15 cellular contexts compared by ENCODE assay signal in genomic region chrX:3295731-3296130, GRCh38. TPM values are rescaled to one million over a fixed set of nuclear protein-coding genes. Genes with fewer than 3 reads are reported as not detected.
DNase-seq lines count a peak whose midpoint lies in the region; ATAC-seq, FAIRE-seq and TF ChIP-seq lines count a peak whose summit lies in the region.
"Had no signal": no experiment of that assay in that cellular context is flagged by ENCODE, and none has a peak within 500 bp of the region (broad histone marks: within the 10 kb centered on the region; RNA-seq: fewer than 3 reads in every experiment).

No MANE protein-coding gene starts in this region.

- H3K4me1 ChIP-seq in breast epithelium = no peaks in the 10 kb centered on the region
- no peaks in the 10 kb centered on the region for H3K4me1 ChIP-seq in MM.1S (ENCODE audit: low read length)
- H3K4me1 ChIP-seq: BLaER1 had no signal

- intact Hi-C loops in MCF 10A (cut with micrococcal nuclease) = no loop called here
- intact Hi-C loops in breast epithelium (cut with DNase I; ENCODE audit: low total_unique reads) = no loop called here

- no peak overlapping the region for H3K9ac ChIP-seq in MM.1S (ENCODE audit: low read length)
- H3K9ac ChIP-seq: BLaER1 had no signal

- H3K4me3 ChIP-seq in breast epithelium (no peak overlapping the region), LNCaP clone FGC (ENCODE audit: low read depth, low read length) (no peak overlapping the region), bronchial epithelial cell (ENCODE audit: low read depth, low read length) (no peak overlapping the region), MM.1S (ENCODE audit: low read length) (no peak overlapping the region)
- H3K4me3 ChIP-seq: BLaER1, cardiac muscle cell had no signal

- POLR2A ChIA-PET in MCF 10A (lab: Yijun Ruan, JAX) = no interaction called here
- POLR2A ChIA-PET in naive thymus-derived CD8-positive, alpha-beta T cell (lab: Charles Lee) = no interaction called here

- H3K9me3 Mint-ChIP-seq in MCF 10A (ENCODE audit: unreplicated experiment) = no peaks in the 10 kb centered on the region
- H3K9me3 Mint-ChIP-seq in naive thymus-derived CD8-positive, alpha-beta T cell = peaks cover 0 to 7% (median 0%) of the 10 kb centered on the region in 9 donors
- H3K9me3 Mint-ChIP-seq: stimulated activated naive CD8-positive, alpha-beta T cell treated with anti-CD3 and anti-CD28 coated beads, Interleukin-15, amount 100 ng/mL, for 72 hours; T-helper 1 cell treated with Interleukin-12 subunit alpha and Interleukin-12 subunit beta and Interleukin-4 antibody, amounts not matched to agents 30 μg/mL and 1 μg/mL, for 36 hours had no signal

- H3K9me3 ChIP-seq in breast epithelium (no peaks in the 10 kb centered on the region), MM.1S (replicated peaks; ENCODE audit: insufficient read depth, low read length) (no peaks in the 10 kb centered on the region)

- H3K4me2 ChIP-seq in MM.1S (ENCODE audit: low read depth, low read length) = no peak overlapping the region
- H3K4me2 ChIP-seq: BLaER1 had no signal

- ATAC-seq in naive thymus-derived CD8-positive, alpha-beta T cell = no peak
- ATAC-seq: stimulated activated naive CD8-positive, alpha-beta T cell treated with anti-CD3 and anti-CD28 coated beads, Interleukin-15, amount 100 ng/mL, for 72 hours had no signal

- no peak overlapping the region for H3K4me3 Mint-ChIP-seq in MCF 10A (ENCODE audit: unreplicated experiment)
- H3K4me3 Mint-ChIP-seq in naive thymus-derived CD8-positive, alpha-beta T cell = no peak overlapping the region
- H3K4me3 Mint-ChIP-seq: stimulated activated naive CD8-positive, alpha-beta T cell treated with anti-CD3 and anti-CD28 coated beads, Interleukin-15, amount 100 ng/mL, for 72 hours; T-helper 1 cell treated with Interleukin-12 subunit alpha and Interleukin-12 subunit beta and Interleukin-4 antibody, amounts not matched to agents 30 μg/mL and 1 μg/mL, for 36 hours had no signal

- peak; percentile 51 for DNase-seq in MCF 10A (ENCODE audit: unreplicated experiment)
- no peak for DNase-seq in breast epithelium (ENCODE audit: low spot score in 2 of 2)
- DNase-seq in LNCaP clone FGC (ENCODE audit: low read depth) = peak; percentile 1
- DNase-seq in bronchial epithelial cell (ENCODE audit: low read depth) = peak; percentile 43
- peak; percentile 6 for DNase-seq in urothelium cell line (ENCODE audit: low spot score)
- no peak for DNase-seq in MM.1S
- DNase-seq in NCI-H2081 treated with DMSO at 0.1 percent for 48 hours (lab: John Stamatoyannopoulos, UW) = no peak
- no peak for DNase-seq in naive thymus-derived CD8-positive, alpha-beta T cell
- DNase-seq: activated CD4-positive, alpha-beta T cell treated with anti-CD3 and anti-CD28 coated beads, Interleukin-2, amount 50 U/mL, for 4 hours; activated naive CD4-positive, alpha-beta T cell; NCI-H1436; stimulated activated naive CD8-positive, alpha-beta T cell treated with anti-CD3 and anti-CD28 coated beads, Interleukin-15, amount 100 ng/mL, for 72 hours had no signal

- no peaks in the 10 kb centered on the region for H3K27me3 Mint-ChIP-seq in MCF 10A (ENCODE audit: insufficient read depth, unreplicated experiment)
- no peaks in the 10 kb centered on the region for H3K27me3 Mint-ChIP-seq in naive thymus-derived CD8-positive, alpha-beta T cell
- H3K27me3 Mint-ChIP-seq: stimulated activated naive CD8-positive, alpha-beta T cell treated with anti-CD3 and anti-CD28 coated beads, Interleukin-15, amount 100 ng/mL, for 72 hours had no signal

- CTCF ChIA-PET in MCF 10A (lab: Yijun Ruan, JAX) = no interaction called here

- peak; percentile 28 for FAIRE-seq in bronchial epithelial cell (lab: Jason Lieb, UNC)
- FAIRE-seq in urothelium cell line (lab: Jason Lieb, UNC) = no peak

- no peaks in the 10 kb centered on the region for H4K20me1 ChIP-seq in MM.1S (ENCODE audit: insufficient read depth, low read length)
- H4K20me1 ChIP-seq: BLaER1 had no signal

- H3K79me2 ChIP-seq in MM.1S (ENCODE audit: low read length) = no peaks in the 10 kb centered on the region

- TF ChIP-seq POLR2A in breast epithelium (IDR thresholded peaks at IDR 0.05) = no peak

- H3K27ac Mint-ChIP-seq in MCF 10A (ENCODE audit: low read depth, unreplicated experiment) = no peak overlapping the region
- H3K27ac Mint-ChIP-seq in naive thymus-derived CD8-positive, alpha-beta T cell = no peak overlapping the region
- H3K27ac Mint-ChIP-seq: stimulated activated naive CD8-positive, alpha-beta T cell treated with anti-CD3 and anti-CD28 coated beads, Interleukin-15, amount 100 ng/mL, for 72 hours; T-helper 1 cell treated with Interleukin-12 subunit alpha and Interleukin-12 subunit beta and Interleukin-4 antibody, amounts not matched to agents 30 μg/mL and 1 μg/mL, for 36 hours had no signal

- BruUV-seq in MCF 10A (replicated peaks; lab: Mats Ljungman, UMichigan) = no TSS peak

- H3F3A ChIP-seq in MM.1S (ENCODE audit: insufficient read depth, low read length) = no peaks in the 10 kb centered on the region

- TF ChIP-seq CTCF in MCF 10A (IDR thresholded peaks at IDR 0.05; ENCODE audit: unreplicated experiment) (no peak), breast epithelium (IDR thresholded peaks at IDR 0.05) (no peak), LNCaP clone FGC (IDR thresholded peaks at IDR 0.05; ENCODE audit: control insufficient read depth, extremely low read depth, insufficient read depth) (no peak), bronchial epithelial cell (IDR thresholded peaks at IDR 0.05; ENCODE audit: insufficient read depth, low read length, severe bottlenecking) (no peak), MM.1S (IDR thresholded peaks at IDR 0.05; ENCODE audit: low read length) (no peak)

- H3K4me1 Mint-ChIP-seq in MCF 10A (ENCODE audit: insufficient read depth, unreplicated experiment) = peaks cover 16% of the 10 kb centered on the region
- H3K4me1 Mint-ChIP-seq in naive thymus-derived CD8-positive, alpha-beta T cell = no peaks in the 10 kb centered on the region
- H3K4me1 Mint-ChIP-seq: stimulated activated naive CD8-positive, alpha-beta T cell treated with anti-CD3 and anti-CD28 coated beads, Interleukin-15, amount 100 ng/mL, for 72 hours had no signal

- H3K36me3 Mint-ChIP-seq in MCF 10A (ENCODE audit: insufficient read depth, unreplicated experiment) = no peaks in the 10 kb centered on the region
- no peaks in the 10 kb centered on the region for H3K36me3 Mint-ChIP-seq in naive thymus-derived CD8-positive, alpha-beta T cell

- H3K36me3 ChIP-seq in breast epithelium (no peaks in the 10 kb centered on the region), bronchial epithelial cell (ENCODE audit: control insufficient read depth, insufficient read depth, low read length) (no peaks in the 10 kb centered on the region), MM.1S (replicated peaks; ENCODE audit: insufficient read depth, low read length) (no peaks in the 10 kb centered on the region)
- H3K36me3 ChIP-seq: BLaER1, cardiac muscle cell had no signal

- no peak overlapping the region for H2AFZ ChIP-seq in MM.1S (ENCODE audit: low read length)

- H3K27me3 ChIP-seq in breast epithelium (peaks cover 0 to 4% of the 10 kb centered on the region in 2 donors), bronchial epithelial cell (ENCODE audit: control insufficient read depth, insufficient read depth, low read length) (no peaks in the 10 kb centered on the region), MM.1S (replicated peaks; ENCODE audit: insufficient read depth, low read length) (no peaks in the 10 kb centered on the region)
- H3K27me3 ChIP-seq: BLaER1, cardiac muscle cell had no signal

- H3K27ac ChIP-seq in breast epithelium = no peak overlapping the region
- H3K27ac ChIP-seq in MM.1S (ENCODE audit: low read length) = no peak overlapping the region
- H3K27ac ChIP-seq: BLaER1, cardiac muscle cell had no signal

- no peaks in the 10 kb centered on the region for H3K9me2 ChIP-seq in MM.1S (replicated peaks; ENCODE audit: insufficient read depth, low read length)

RNA-seq across cellular contexts. Expression of gene MXRA5, which starts 50.7 kb away (rescaled TPM):
- total RNA-seq in MCF 10A (2022) (not detected in 2 replicates), breast epithelium (1 to 10 TPM; 2.1 to 6.6 (median 2.9) TPM), bronchial epithelial cell (0.26 and 0.53 TPM in 2 replicates)
- not detected for total RNA-seq in naive thymus-derived CD8-positive, alpha-beta T cell
- not detected for polyA plus RNA-seq in naive thymus-derived CD8-positive, alpha-beta T cell

Comparison
In these comparisons a context has a peak if more than half of its experiments do, and no peak if none do; other contexts are left out.
1. DNase-seq: peak in MCF 10A (single experiment), LNCaP clone FGC (single experiment), bronchial epithelial cell (single experiment) and urothelium cell line (single experiment); none in breast epithelium (0 of 2), MM.1S (single experiment), NCI-H2081 treated with DMSO at 0.1 percent for 48 hours (single experiment) and naive thymus-derived CD8-positive, alpha-beta T cell (0 of 10).